1 cellular context compared by ENCODE assay signal in the genomic region with DNA sequence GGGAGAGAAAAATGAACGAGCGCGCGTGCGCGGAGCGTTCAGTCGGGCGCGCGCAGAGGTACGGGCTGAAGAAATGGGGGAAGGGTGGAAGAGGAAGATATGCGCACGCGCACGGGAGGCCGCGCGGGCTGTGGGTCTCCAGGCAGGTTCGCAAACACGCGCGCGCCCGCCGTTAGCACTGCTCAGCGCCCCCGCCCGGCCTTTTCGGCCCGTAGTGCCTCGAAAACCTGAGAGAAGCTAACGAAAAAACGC.
TF ChIP-seq lines count a peak whose summit lies in the region.

No MANE protein-coding gene starts in this region.

TF ChIP-seq in GM23338, 12 proteins besides CTCF, POLR2A, EP300 and RAD21 (continued from another document):
- TF ChIP-seq, protein P1, sequence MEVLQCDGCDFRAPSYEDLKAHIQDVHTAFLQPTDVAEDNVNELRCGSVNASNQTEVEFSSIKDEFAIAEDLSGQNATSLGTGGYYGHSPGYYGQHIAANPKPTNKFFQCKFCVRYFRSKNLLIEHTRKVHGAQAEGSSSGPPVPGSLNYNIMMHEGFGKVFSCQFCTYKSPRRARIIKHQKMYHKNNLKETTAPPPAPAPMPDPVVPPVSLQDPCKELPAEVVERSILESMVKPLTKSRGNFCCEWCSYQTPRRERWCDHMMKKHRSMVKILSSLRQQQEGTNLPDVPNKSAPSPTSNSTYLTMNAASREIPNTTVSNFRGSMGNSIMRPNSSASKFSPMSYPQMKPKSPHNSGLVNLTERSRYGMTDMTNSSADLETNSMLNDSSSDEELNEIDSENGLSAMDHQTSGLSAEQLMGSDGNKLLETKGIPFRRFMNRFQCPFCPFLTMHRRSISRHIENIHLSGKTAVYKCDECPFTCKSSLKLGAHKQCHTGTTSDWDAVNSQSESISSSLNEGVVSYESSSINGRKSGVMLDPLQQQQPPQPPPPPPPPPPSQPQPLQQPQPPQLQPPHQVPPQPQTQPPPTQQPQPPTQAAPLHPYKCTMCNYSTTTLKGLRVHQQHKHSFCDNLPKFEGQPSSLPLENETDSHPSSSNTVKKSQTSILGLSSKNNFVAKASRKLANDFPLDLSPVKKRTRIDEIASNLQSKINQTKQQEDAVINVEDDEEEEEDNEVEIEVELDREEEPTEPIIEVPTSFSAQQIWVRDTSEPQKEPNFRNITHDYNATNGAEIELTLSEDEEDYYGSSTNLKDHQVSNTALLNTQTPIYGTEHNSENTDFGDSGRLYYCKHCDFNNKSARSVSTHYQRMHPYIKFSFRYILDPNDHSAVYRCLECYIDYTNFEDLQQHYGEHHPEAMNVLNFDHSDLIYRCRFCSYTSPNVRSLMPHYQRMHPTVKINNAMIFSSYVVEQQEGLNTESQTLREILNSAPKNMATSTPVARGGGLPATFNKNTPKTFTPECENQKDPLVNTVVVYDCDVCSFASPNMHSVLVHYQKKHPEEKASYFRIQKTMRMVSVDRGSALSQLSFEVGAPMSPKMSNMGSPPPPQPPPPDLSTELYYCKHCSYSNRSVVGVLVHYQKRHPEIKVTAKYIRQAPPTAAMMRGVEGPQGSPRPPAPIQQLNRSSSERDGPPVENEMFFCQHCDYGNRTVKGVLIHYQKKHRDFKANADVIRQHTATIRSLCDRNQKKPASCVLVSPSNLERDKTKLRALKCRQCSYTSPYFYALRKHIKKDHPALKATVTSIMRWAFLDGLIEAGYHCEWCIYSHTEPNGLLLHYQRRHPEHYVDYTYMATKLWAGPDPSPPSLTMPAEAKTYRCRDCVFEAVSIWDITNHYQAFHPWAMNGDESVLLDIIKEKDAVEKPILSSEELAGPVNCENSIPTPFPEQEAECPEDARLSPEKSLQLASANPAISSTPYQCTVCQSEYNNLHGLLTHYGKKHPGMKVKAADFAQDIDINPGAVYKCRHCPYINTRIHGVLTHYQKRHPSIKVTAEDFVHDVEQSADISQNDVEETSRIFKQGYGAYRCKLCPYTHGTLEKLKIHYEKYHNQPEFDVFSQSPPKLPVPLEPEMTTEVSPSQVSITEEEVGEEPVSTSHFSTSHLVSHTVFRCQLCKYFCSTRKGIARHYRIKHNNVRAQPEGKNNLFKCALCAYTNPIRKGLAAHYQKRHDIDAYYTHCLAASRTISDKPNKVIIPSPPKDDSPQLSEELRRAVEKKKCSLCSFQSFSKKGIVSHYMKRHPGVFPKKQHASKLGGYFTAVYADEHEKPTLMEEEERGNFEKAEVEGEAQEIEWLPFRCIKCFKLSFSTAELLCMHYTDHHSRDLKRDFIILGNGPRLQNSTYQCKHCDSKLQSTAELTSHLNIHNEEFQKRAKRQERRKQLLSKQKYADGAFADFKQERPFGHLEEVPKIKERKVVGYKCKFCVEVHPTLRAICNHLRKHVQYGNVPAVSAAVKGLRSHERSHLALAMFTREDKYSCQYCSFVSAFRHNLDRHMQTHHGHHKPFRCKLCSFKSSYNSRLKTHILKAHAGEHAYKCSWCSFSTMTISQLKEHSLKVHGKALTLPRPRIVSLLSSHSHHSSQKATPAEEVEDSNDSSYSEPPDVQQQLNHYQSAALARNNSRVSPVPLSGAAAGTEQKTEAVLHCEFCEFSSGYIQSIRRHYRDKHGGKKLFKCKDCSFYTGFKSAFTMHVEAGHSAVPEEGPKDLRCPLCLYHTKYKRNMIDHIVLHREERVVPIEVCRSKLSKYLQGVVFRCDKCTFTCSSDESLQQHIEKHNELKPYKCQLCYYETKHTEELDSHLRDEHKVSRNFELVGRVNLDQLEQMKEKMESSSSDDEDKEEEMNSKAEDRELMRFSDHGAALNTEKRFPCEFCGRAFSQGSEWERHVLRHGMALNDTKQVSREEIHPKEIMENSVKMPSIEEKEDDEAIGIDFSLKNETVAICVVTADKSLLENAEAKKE (CRISPR knock-in tag; IDR thresholded peaks at IDR 0.05) = no peak
- TF ChIP-seq EZH2 (IDR thresholded peaks at IDR 0.05; ENCODE audit: low read depth, unreplicated experiment) (no peak), CREB1 (CRISPR knock-in tag; IDR thresholded peaks at IDR 0.05; ENCODE audit: low read depth) (no peak)
